In the genomic region with DNA sequence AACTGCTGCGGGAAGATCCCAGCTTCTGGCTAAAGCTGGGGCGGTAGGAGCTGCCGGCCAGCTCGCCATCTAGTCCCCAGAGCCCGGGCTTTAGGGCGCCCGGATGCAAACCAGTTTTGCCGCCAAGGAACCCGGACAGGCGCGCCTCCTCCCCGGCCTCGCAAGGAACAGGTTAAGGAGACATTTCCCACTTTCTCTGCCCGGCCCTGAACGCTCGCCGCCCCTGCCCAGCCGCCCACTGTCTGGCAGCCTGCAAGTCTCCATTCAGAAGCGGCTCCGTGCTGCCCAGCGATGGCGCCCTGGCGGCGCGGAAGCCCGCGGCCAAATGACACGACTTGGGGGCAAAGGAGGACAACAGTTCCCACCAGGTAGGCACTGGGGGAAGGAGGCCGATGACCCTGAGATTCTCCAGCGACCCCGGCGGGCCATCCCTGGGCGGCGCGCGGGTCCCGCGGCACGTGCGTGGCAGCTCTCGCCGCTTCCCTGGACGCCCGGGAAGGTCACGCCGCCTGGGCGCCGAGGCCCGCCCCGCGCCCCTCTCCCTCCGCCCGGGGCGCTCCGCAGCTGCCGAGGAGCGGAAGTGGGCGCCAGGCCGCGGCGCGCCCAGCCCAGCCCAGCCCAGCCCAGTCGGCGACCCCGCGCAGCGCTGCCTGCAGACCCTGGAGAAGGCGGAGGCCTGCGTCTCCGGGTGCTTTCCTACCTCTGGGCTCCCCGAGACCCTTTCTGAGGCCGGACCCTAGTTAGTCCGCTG, we compare ENCODE assay signal across 8 cellular contexts.
A peak's percentile ranks its signal among the peaks of the same experiment; 100 is the strongest.
DNase-seq lines count a peak whose midpoint lies in the region; ATAC-seq lines count a peak whose summit lies in the region.

No MANE protein-coding gene starts in this region.

- H3K4me1 Mint-ChIP-seq in activated T-cell treated with anti-CD3 and anti-CD28 coated beads, Interleukin-2, amount 50 U/mL, for 24 hours (ENCODE audit: low read depth): peaks cover 6% of the 10 kb centered on the region
- no peaks in the 10 kb centered on the region for H3K4me1 Mint-ChIP-seq in central memory CD8-positive, alpha-beta T cell

- H3K27ac Mint-ChIP-seq in activated T-cell treated with anti-CD3 and anti-CD28 coated beads, Interleukin-2, amount 50 U/mL, for 24 hours: no peak overlapping the region
- no peak overlapping the region for H3K27ac Mint-ChIP-seq in central memory CD8-positive, alpha-beta T cell (ENCODE audit: low read depth)

- H3K27ac ChIP-seq in substantia nigra (ENCODE audit: low read depth, low read length, poor library complexity, severe bottlenecking): peak overlapping the region; percentile 17

- no peaks in the 10 kb centered on the region for H3K9me3 Mint-ChIP-seq in activated T-cell treated with anti-CD3 and anti-CD28 coated beads, Interleukin-2, amount 50 U/mL, for 24 hours
- no peaks in the 10 kb centered on the region for H3K9me3 Mint-ChIP-seq in central memory CD8-positive, alpha-beta T cell

- DNase-seq in activated T-cell treated with anti-CD3 and anti-CD28 coated beads, Interleukin-2, amount 50 U/mL, for 24 hours: peak; percentile 47
- no peak for DNase-seq in activated T-cell treated with anti-CD3 and anti-CD28 coated beads for 4 hours
- peak; percentile 55 for DNase-seq in NCI-H526 treated with DMSO at 0.1 percent for 48 hours (lab: John Stamatoyannopoulos, UW)
- DNase-seq in central memory CD8-positive, alpha-beta T cell (ENCODE audit: low spot score in 2 of 2): no peak
- DNase-seq in left kidney (ENCODE audit: low read depth, low spot score): peak; percentile 90
- DNase-seq in substantia nigra (lab: John Stamatoyannopoulos, UW): peak in 26 of 49 donors; percentile 3 to 73 (median 28)
- no peak for DNase-seq in NCI-H2196 (lab: John Stamatoyannopoulos, UW; ENCODE audit: unreplicated experiment)

- H3K27me3 Mint-ChIP-seq in activated T-cell treated with anti-CD3 and anti-CD28 coated beads, Interleukin-2, amount 50 U/mL, for 24 hours: peaks cover 52% of the 10 kb centered on the region
- H3K27me3 Mint-ChIP-seq in central memory CD8-positive, alpha-beta T cell: peaks cover 54% of the 10 kb centered on the region

- peak; percentile 64 for ATAC-seq in HG02642 (IDR thresholded peaks at IDR 0.05; ENCODE audit: poor library complexity, unreplicated experiment)
- ATAC-seq in central memory CD8-positive, alpha-beta T cell (replicated peaks; ENCODE audit: extremely low read depth, poor library complexity, severe bottlenecking): no peak

- H3K36me3 Mint-ChIP-seq in activated T-cell treated with anti-CD3 and anti-CD28 coated beads, Interleukin-2, amount 50 U/mL, for 24 hours (ENCODE audit: low read depth): no peaks in the 10 kb centered on the region
- H3K36me3 Mint-ChIP-seq in central memory CD8-positive, alpha-beta T cell (ENCODE audit: insufficient read depth): peaks cover 2% of the 10 kb centered on the region

- H3K4me3 Mint-ChIP-seq in activated T-cell treated with anti-CD3 and anti-CD28 coated beads, Interleukin-2, amount 50 U/mL, for 24 hours: peak overlapping the region; percentile 70
- H3K4me3 Mint-ChIP-seq in central memory CD8-positive, alpha-beta T cell: peak overlapping the region; percentile 54

Comparison
In these comparisons a context has a peak if more than half of its experiments do, and no peak if none do; other contexts are left out.
1. DNase-seq: peak in activated T-cell treated with anti-CD3 and anti-CD28 coated beads, Interleukin-2, amount 50 U/mL, for 24 hours (single experiment), NCI-H526 treated with DMSO at 0.1 percent for 48 hours (single experiment), left kidney (single experiment) and substantia nigra (26 of 49); none in activated T-cell treated with anti-CD3 and anti-CD28 coated beads for 4 hours (single experiment), central memory CD8-positive, alpha-beta T cell (0 of 2) and NCI-H2196 (single experiment).